8 cellular contexts compared by ENCODE assay signal in the genomic region with DNA sequence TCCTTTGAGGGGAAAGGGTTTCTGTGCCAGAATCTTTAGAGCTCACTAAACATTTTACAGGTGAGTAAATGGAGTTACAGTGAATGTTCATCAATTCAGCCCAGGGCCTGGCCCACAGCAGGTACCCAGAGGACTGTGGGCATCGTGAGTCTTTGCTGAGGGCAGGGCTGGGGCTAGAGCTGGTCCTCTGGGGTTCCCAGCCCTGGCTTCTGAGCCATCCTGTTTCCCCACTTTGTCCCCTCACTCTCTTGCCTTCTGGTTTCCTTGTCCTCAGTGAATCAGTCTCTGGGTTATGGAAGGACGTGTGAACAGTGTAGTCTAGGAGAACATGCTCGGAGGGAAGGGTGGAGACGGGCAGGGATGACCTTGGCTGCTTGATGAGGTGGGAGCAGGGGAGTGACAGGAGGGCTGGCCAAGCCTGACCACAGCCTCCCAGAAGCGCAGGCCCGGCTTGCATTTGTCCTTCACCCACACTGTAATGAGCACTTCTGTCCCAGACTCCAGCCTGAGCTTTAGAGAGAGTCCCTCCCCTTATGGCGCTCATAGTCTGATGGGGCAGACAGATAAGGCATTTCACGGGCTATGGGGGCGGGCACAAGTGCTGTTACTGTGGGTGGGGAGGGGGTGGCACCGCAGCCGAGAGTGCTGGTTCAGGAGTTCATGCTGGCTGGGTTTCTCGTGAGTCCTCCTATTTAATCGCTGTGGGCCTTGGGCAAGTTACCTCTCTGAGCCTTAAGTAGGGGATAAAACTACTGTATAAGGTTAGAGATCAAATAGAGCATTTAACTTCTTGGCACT. TPM values are rescaled to one million over a fixed set of nuclear protein-coding genes. Genes with fewer than 3 reads are reported as not detected.
DNase-seq lines count a peak whose midpoint lies in the region; ATAC-seq and TF ChIP-seq lines count a peak whose summit lies in the region.

No MANE protein-coding gene starts in this region.

- CTCF ChIA-PET in CD8-positive, alpha-beta T cell (lab: Charles Lee) = interaction anchor here (0.9 to 5.2 kb wide), 7 partner anchors 10 to 144 kb away, joined by 3 to 28 read pairs (median 3); no protein-coding TSS in a partner anchor

- H3K4me3 Mint-ChIP-seq in CD8-positive, alpha-beta T cell = peak overlapping the region; percentile 75

- TF ChIP-seq CTCF in CD8-positive, alpha-beta T cell (IDR thresholded peaks at IDR 0.05) = no peak

- no peaks in the 10 kb centered on the region for H3K27me3 ChIP-seq in CD8-positive, alpha-beta T cell (ENCODE audit: insufficient read depth, low read length)

- DNase-seq in CD8-positive, alpha-beta T cell = peak; percentile 37 to 77 (median 65)
- DNase-seq in activated CD4-positive, alpha-beta T cell treated with anti-CD3 and anti-CD28 coated beads for 1 hour = peak; percentile 56
- DNase-seq in erythroblast (lab: John Stamatoyannopoulos, UW) = peak; percentile 86 to 89
- DNase-seq in renal cortical epithelial cell (ENCODE audit: low read depth) = peak; percentile 69
- DNase-seq in RKO (ENCODE audit: low spot score) = no peak
- no peak for DNase-seq in pons (ENCODE audit: low spot score)
- no peak for DNase-seq in NCI-H446 treated with DMSO at 0.1 percent for 48 hours (lab: John Stamatoyannopoulos, UW)

- peaks cover 14% of the 10 kb centered on the region for H3K36me3 ChIP-seq in CD8-positive, alpha-beta T cell (ENCODE audit: insufficient read depth, low read length)

- intact Hi-C loops in CD8-positive, alpha-beta T cell (cut with DNase I, micrococcal nuclease) = loop anchor here (1.0 to 10.0 kb wide), 5 partner anchors 9 to 1018 kb away; a partner anchor contains a TSS

- H3K4me1 ChIP-seq in CD8-positive, alpha-beta T cell (ENCODE audit: insufficient read depth, low read length) = peaks cover 48% of the 10 kb centered on the region

- H3K27ac Mint-ChIP-seq in CD8-positive, alpha-beta T cell = peak overlapping the region; percentile 92

- H3K27me3 Mint-ChIP-seq in CD8-positive, alpha-beta T cell (ENCODE audit: low read depth) = no peaks in the 10 kb centered on the region

- POLR2A ChIA-PET in CD8-positive, alpha-beta T cell (lab: Charles Lee) = interaction anchor here (0.6 to 3.0 kb wide), 7 partner anchors 12 to 140 kb away, joined by 3 to 15 read pairs (median 4); a partner anchor contains a TSS

- H3K4me1 Mint-ChIP-seq in CD8-positive, alpha-beta T cell (ENCODE audit: low read depth) = peaks cover 84% of the 10 kb centered on the region

- H3K27ac ChIP-seq in CD8-positive, alpha-beta T cell (ENCODE audit: low read depth, low read length) = no peak overlapping the region

- no peaks in the 10 kb centered on the region for H3K9me3 Mint-ChIP-seq in CD8-positive, alpha-beta T cell

- H3K36me3 Mint-ChIP-seq in CD8-positive, alpha-beta T cell = peaks cover 58% of the 10 kb centered on the region

- TF ChIP-seq POLR2A in erythroblast (IDR thresholded peaks at IDR 0.05; ENCODE audit: low read length) = peak; percentile 22

- H3K4me3 ChIP-seq in CD8-positive, alpha-beta T cell (ENCODE audit: low read depth, low read length) = peak overlapping the region; percentile 36

- peak; percentile 96 for ATAC-seq in CD8-positive, alpha-beta T cell
- ATAC-seq in GM18861 (IDR thresholded peaks at IDR 0.05; ENCODE audit: unreplicated experiment) = no peak

- no peaks in the 10 kb centered on the region for H3K9me3 ChIP-seq in CD8-positive, alpha-beta T cell (ENCODE audit: low read length)

RNA-seq across cellular contexts. Expression of a gene that starts 17.3 kb away (rescaled TPM):
- 10 to 100 TPM; 29.2 to 30.9 TPM for total RNA-seq in CD8-positive, alpha-beta T cell
- 50.7 and 94.0 TPM in 2 replicates for total RNA-seq in renal cortical epithelial cell

Comparison
In these comparisons a context has a peak if more than half of its experiments do, and no peak if none do; other contexts are left out.
1. DNase-seq: peak in CD8-positive, alpha-beta T cell (7 of 7), activated CD4-positive, alpha-beta T cell treated with anti-CD3 and anti-CD28 coated beads for 1 hour (single experiment), erythroblast (2 of 2) and renal cortical epithelial cell (single experiment); none in RKO (single experiment), pons (single experiment) and NCI-H446 treated with DMSO at 0.1 percent for 48 hours (single experiment).